9 cellular contexts compared by ENCODE assay signal in genomic region chr3:184135911-184136260, GRCh38. TPM values are rescaled to one million over a fixed set of nuclear protein-coding genes. Genes with fewer than 3 reads are reported as not detected.
DNase-seq lines count a peak whose midpoint lies in the region; ATAC-seq and TF ChIP-seq lines count a peak whose summit lies in the region.
"Had no signal": no experiment of that assay in that cellular context is flagged by ENCODE, and none has a peak within 500 bp of the region (broad histone marks: within the 10 kb centered on the region; RNA-seq: fewer than 3 reads in every experiment).

No MANE protein-coding gene starts in this region.

- H3K79me2 ChIP-seq in SK-N-SH (ENCODE audit: insufficient read depth), result peaks cover 66% of the 10 kb centered on the region

- H3K4me1 ChIP-seq in SK-N-SH (ENCODE audit: control insufficient read depth in 1 of 2, insufficient read depth in 2 of 2, low read depth in 1 of 2, low read length in 1 of 2) (peaks cover 0 to 8% of the 10 kb centered on the region in 2 experiments; a peak in 3 of 4 replicates), subcutaneous abdominal adipose tissue (ENCODE audit: control insufficient read depth in 5 of 5, insufficient read depth in 5 of 5, low read length in 5 of 5) (peaks cover 10 to 38% (median 32%) of the 10 kb centered on the region in 5 donors)

- H3K27me3 ChIP-seq in SK-N-SH (ENCODE audit: insufficient read depth) (no peaks in the 10 kb centered on the region), subcutaneous abdominal adipose tissue (ENCODE audit: control insufficient read depth in 5 of 5, insufficient read depth in 4 of 5, low read length in 5 of 5) (no peaks in the 10 kb centered on the region)

- H4K20me1 ChIP-seq in SK-N-SH (ENCODE audit: insufficient read depth), result no peaks in the 10 kb centered on the region

- H3K27me3 Mint-ChIP-seq in activated T-helper 2 cell treated with anti-CD3 and anti-CD28 coated beads, Interferon-gamma antibody, Interleukin-2, Interleukin-4, amounts not matched to agents 10 μg/mL and 5 μg/mL and 100 μg/mL, durations not matched to agents 14 hours and 24 hours and 36 hours (ENCODE audit: low read depth), result peaks cover 2% of the 10 kb centered on the region
- peaks cover 1 to 4% (median 2%) of the 10 kb centered on the region in 3 donors for H3K27me3 Mint-ChIP-seq in immature natural killer cell (ENCODE audit: low read depth in 3 of 3)

- intact Hi-C loops in activated T-helper 2 cell treated with anti-CD3 and anti-CD28 coated beads, Interferon-gamma antibody, Interleukin-2, Interleukin-4, amounts not matched to agents 10 μg/mL and 5 μg/mL and 100 μg/mL, durations not matched to agents 14 hours and 24 hours and 36 hours (cut with micrococcal nuclease), result loop anchor here (1.0 to 10.0 kb wide), 6 partner anchors 20 to 241 kb away; partner anchors contain the start of genes ABCC5, ABCF3, AP2M1 and EEF1AKMT4

- H3K36me3 ChIP-seq in SK-N-SH (replicated peaks in 1 of 2; ENCODE audit: control insufficient read depth in 1 of 2, insufficient read depth in 2 of 2, low read length in 1 of 2) (peaks cover 14 to 19% of the 10 kb centered on the region in 2 experiments), subcutaneous abdominal adipose tissue (ENCODE audit: control insufficient read depth in 5 of 5, insufficient read depth in 5 of 5, low read length in 5 of 5) (peaks cover 11 to 30% (median 19%) of the 10 kb centered on the region in 5 donors)

- H3K36me3 Mint-ChIP-seq in activated T-helper 2 cell treated with anti-CD3 and anti-CD28 coated beads, Interferon-gamma antibody, Interleukin-2, Interleukin-4, amounts not matched to agents 10 μg/mL and 5 μg/mL and 100 μg/mL, durations not matched to agents 14 hours and 24 hours and 36 hours (ENCODE audit: low read depth), result peaks cover 36% of the 10 kb centered on the region
- peaks cover 0 to 6% (median 6%) of the 10 kb centered on the region in 3 donors for H3K36me3 Mint-ChIP-seq in immature natural killer cell

- H3K4me3 ChIP-seq in SK-N-SH (ENCODE audit: low read depth in 2 of 2, low read length in 1 of 2) (peak overlapping the region; percentile 82 to 96), subcutaneous abdominal adipose tissue (ENCODE audit: low read depth in 1 of 5, low read length in 5 of 5) (peak overlapping the region; percentile 92 to 99 (median 95))

- H3K27ac Mint-ChIP-seq in activated T-helper 2 cell treated with anti-CD3 and anti-CD28 coated beads, Interferon-gamma antibody, Interleukin-2, Interleukin-4, amounts not matched to agents 10 μg/mL and 5 μg/mL and 100 μg/mL, durations not matched to agents 14 hours and 24 hours and 36 hours, result peak overlapping the region; percentile 92
- H3K27ac Mint-ChIP-seq in immature natural killer cell, result peak overlapping the region; percentile 87 to 98 (median 94)

- no peak for TF ChIP-seq RAD21 in SK-N-SH (IDR thresholded peaks at IDR 0.05; ENCODE audit: low read length)

- TF ChIP-seq CTCF in SK-N-SH (IDR thresholded peaks at IDR 0.05), result no peak

- peak overlapping the region; percentile 70 to 86; a peak in 3 of 4 replicates for H3K27ac ChIP-seq in SK-N-SH (ENCODE audit: low read depth in 2 of 2, low read length in 1 of 2)
- H3K27ac ChIP-seq in subcutaneous abdominal adipose tissue (ENCODE audit: low read depth, low read length), result peak overlapping the region; percentile 88

- no peak for TF ChIP-seq EP300 in SK-N-SH (IDR thresholded peaks at IDR 0.05; ENCODE audit: borderline replicate concordance in 1 of 2, low read depth in 1 of 2, low read length in 1 of 2)

- peak overlapping the region; percentile 75 for H2AFZ ChIP-seq in SK-N-SH (ENCODE audit: low read depth)

- DNase-seq in SK-N-SH, result no peak
- DNase-seq in activated T-helper 2 cell treated with anti-CD3 and anti-CD28 coated beads, Interferon-gamma antibody, Interleukin-2, Interleukin-4, amounts not matched to agents 10 μg/mL and 5 μg/mL and 100 μg/mL, durations not matched to agents 14 hours and 24 hours and 36 hours (ENCODE audit: low spot score), result no peak
- no peak for DNase-seq in immature natural killer cell
- DNase-seq in stimulated activated CD8-positive, alpha-beta memory T cell treated with anti-CD3 and anti-CD28 coated beads, Interleukin-4, amount 100 ng/mL, for 48 hours, result no peak
- no peak for DNase-seq in RKO (ENCODE audit: low spot score)

- H3K9me3 Mint-ChIP-seq in activated T-helper 2 cell treated with anti-CD3 and anti-CD28 coated beads, Interferon-gamma antibody, Interleukin-2, Interleukin-4, amounts not matched to agents 10 μg/mL and 5 μg/mL and 100 μg/mL, durations not matched to agents 14 hours and 24 hours and 36 hours, result no peaks in the 10 kb centered on the region
- H3K9me3 Mint-ChIP-seq in immature natural killer cell, result no peaks in the 10 kb centered on the region

- peaks cover 21% of the 10 kb centered on the region for H3K4me1 Mint-ChIP-seq in activated T-helper 2 cell treated with anti-CD3 and anti-CD28 coated beads, Interferon-gamma antibody, Interleukin-2, Interleukin-4, amounts not matched to agents 10 μg/mL and 5 μg/mL and 100 μg/mL, durations not matched to agents 14 hours and 24 hours and 36 hours (ENCODE audit: low read depth)
- H3K4me1 Mint-ChIP-seq in immature natural killer cell, result peaks cover 41 to 50% of the 10 kb centered on the region in 2 donors

- H3K9me2 ChIP-seq in SK-N-SH, result no peaks in the 10 kb centered on the region

- peaks cover 10% of the 10 kb centered on the region for H3F3A ChIP-seq in SK-N-SH (replicated peaks; ENCODE audit: insufficient read depth)

- POLR2A ChIA-PET in SK-N-SH (lab: Yijun Ruan, JAX), result interaction anchor here (1.5 kb wide), 1 partner anchor 8 kb away, joined by 4 read pairs; no protein-coding TSS in a partner anchor

- CTCF ChIA-PET in SK-N-SH (lab: Yijun Ruan, JAX), result interaction anchor here (0.9 to 4.0 kb wide), 9 partner anchors 9 to 251 kb away, joined by 3 to 31 read pairs (median 6); partner anchors contain the start of genes EEF1AKMT4 and PARL

- WGBS in SK-N-SH (ENCODE audit: low lambda C conversion rate), result 5% methylated on average over 9 of the region's 9 CpGs

- ATAC-seq in SK-N-SH treated with all-trans-retinoic acid at 6 μM for 48 hours, result no peak
- no peak for ATAC-seq in GM19023 (IDR thresholded peaks at IDR 0.05; ENCODE audit: unreplicated experiment)

- H3K9me3 ChIP-seq in SK-N-SH (no peaks in the 10 kb centered on the region), subcutaneous abdominal adipose tissue (ENCODE audit: control insufficient read depth in 5 of 5, low read length in 5 of 5) (no peaks in the 10 kb centered on the region)

- H3K9ac ChIP-seq in SK-N-SH (peak overlapping the region; percentile 92), subcutaneous abdominal adipose tissue (ENCODE audit: low read length in 5 of 5) (peak overlapping the region; percentile 90 to 99 (median 94))

- H3K4me3 Mint-ChIP-seq in activated T-helper 2 cell treated with anti-CD3 and anti-CD28 coated beads, Interferon-gamma antibody, Interleukin-2, Interleukin-4, amounts not matched to agents 10 μg/mL and 5 μg/mL and 100 μg/mL, durations not matched to agents 14 hours and 24 hours and 36 hours (ENCODE audit: low read depth), result peak overlapping the region; percentile 91
- H3K4me3 Mint-ChIP-seq in immature natural killer cell, result peak overlapping the region; percentile 93 to 100 (median 97)

- H3K4me2 ChIP-seq in SK-N-SH, result peak overlapping the region; percentile 90

TF ChIP-seq in SK-N-SH treated with all-trans-retinoic acid at 6 μM for 48 hours, 23 proteins besides CTCF, POLR2A, EP300 and RAD21:
- TF ChIP-seq TCF4 (CRISPR knock-in tag; IDR thresholded peaks at IDR 0.05; ENCODE audit: borderline replicate concordance) (no peak), ZNF565 (CRISPR knock-in tag; conservative IDR thresholded peaks at IDR 0.05; ENCODE audit: low read depth) (no peak), ZC3H10 (CRISPR knock-in tag; IDR thresholded peaks at IDR 0.05) (no peak), RARB (CRISPR knock-in tag; IDR thresholded peaks at IDR 0.05) (no peak)

RNA-seq across cellular contexts. Expression of gene EIF2B5, which starts 0.7 kb away (rescaled TPM):
- polyA plus RNA-seq in SK-N-SH (2012; rRNA removed), result 46.8 and 61.5 TPM in 2 replicates
- 36.1 and 42.9 TPM in 2 replicates for polyA plus RNA-seq in SK-N-SH (2012; cell fraction: cytosol; rRNA removed)
- polyA plus RNA-seq in SK-N-SH (2012; cell fraction: nucleus; rRNA removed), result 113 and 133 TPM in 2 replicates
- 70.2 and 75.0 TPM in 2 replicates for total RNA-seq in activated T-helper 2 cell treated with anti-CD3 and anti-CD28 coated beads, Interferon-gamma antibody, Interleukin-2, Interleukin-4, amounts not matched to agents 10 μg/mL and 5 μg/mL and 100 μg/mL, durations not matched to agents 14 hours and 24 hours and 36 hours
- polyA plus RNA-seq in immature natural killer cell, result 10 to 100 TPM; 34.6 to 51.5 (median 50.2) TPM

RNA-seq across cellular contexts. Expression of gene DVL3, which starts 19.3 kb away (rescaled TPM):
- polyA plus RNA-seq in SK-N-SH (2012; rRNA removed) (29.6 and 30.1 TPM in 2 replicates), immature natural killer cell (10 to 100 TPM; 12.7 to 13.4 (median 13.2) TPM)
- 16.3 and 19.3 TPM in 2 replicates for polyA plus RNA-seq in SK-N-SH (2012; cell fraction: cytosol; rRNA removed)
- polyA plus RNA-seq in SK-N-SH (2012; cell fraction: nucleus; rRNA removed), result 117 and 125 TPM in 2 replicates
- total RNA-seq in activated T-helper 2 cell treated with anti-CD3 and anti-CD28 coated beads, Interferon-gamma antibody, Interleukin-2, Interleukin-4, amounts not matched to agents 10 μg/mL and 5 μg/mL and 100 μg/mL, durations not matched to agents 14 hours and 24 hours and 36 hours, result 53.8 and 56.1 TPM in 2 replicates

RNA-seq across cellular contexts. Expression of gene AP2M1, which starts 38.8 kb away (rescaled TPM):
- polyA plus RNA-seq in SK-N-SH (2012; rRNA removed) (645 and 759 TPM in 2 replicates), immature natural killer cell (100 to 1,000 TPM; 270 to 364 (median 329) TPM)
- 537 and 665 TPM in 2 replicates for polyA plus RNA-seq in SK-N-SH (2012; cell fraction: cytosol; rRNA removed)
- polyA plus RNA-seq in SK-N-SH (2012; cell fraction: nucleus; rRNA removed), result 480 and 683 TPM in 2 replicates
- 234 and 240 TPM in 2 replicates for total RNA-seq in activated T-helper 2 cell treated with anti-CD3 and anti-CD28 coated beads, Interferon-gamma antibody, Interleukin-2, Interleukin-4, amounts not matched to agents 10 μg/mL and 5 μg/mL and 100 μg/mL, durations not matched to agents 14 hours and 24 hours and 36 hours

RNA-seq across cellular contexts. Expression of gene HTR3E, which starts 39.0 kb away (rescaled TPM):
- polyA plus RNA-seq in SK-N-SH (2012; rRNA removed), result not detected in 2 replicates
- polyA plus RNA-seq in SK-N-SH (2012; cell fraction: cytosol; rRNA removed), result not detected in 2 replicates
- polyA plus RNA-seq in SK-N-SH (2012; cell fraction: nucleus; rRNA removed), result not detected in 2 replicates
- total RNA-seq in activated T-helper 2 cell treated with anti-CD3 and anti-CD28 coated beads, Interferon-gamma antibody, Interleukin-2, Interleukin-4, amounts not matched to agents 10 μg/mL and 5 μg/mL and 100 μg/mL, durations not matched to agents 14 hours and 24 hours and 36 hours, result not detected in 2 replicates
- polyA plus RNA-seq in immature natural killer cell, result not detected
- total RNA-seq: LHCN-M2 had no signal

RNA-seq across cellular contexts. Expression of gene ABCF3, which starts 50.1 kb away (rescaled TPM):
- polyA plus RNA-seq in SK-N-SH (2012; rRNA removed) (55.6 and 59.2 TPM in 2 replicates), immature natural killer cell (10 to 100 TPM; 19.1 to 47.1 (median 28.9) TPM)
- 23.3 and 30.6 TPM in 2 replicates for polyA plus RNA-seq in SK-N-SH (2012; cell fraction: cytosol; rRNA removed)
- 148 and 153 TPM in 2 replicates for polyA plus RNA-seq in SK-N-SH (2012; cell fraction: nucleus; rRNA removed)
- 68.2 and 73.4 TPM in 2 replicates for total RNA-seq in activated T-helper 2 cell treated with anti-CD3 and anti-CD28 coated beads, Interferon-gamma antibody, Interleukin-2, Interleukin-4, amounts not matched to agents 10 μg/mL and 5 μg/mL and 100 μg/mL, durations not matched to agents 14 hours and 24 hours and 36 hours
